10 cellular contexts compared by ENCODE assay signal in genomic region chr14:28142400-28143015, GRCh38.
DNase-seq lines count a peak whose midpoint lies in the region; TF ChIP-seq lines count a peak whose summit lies in the region.
"Had no signal": no experiment of that assay in that cellular context is flagged by ENCODE, and none has a peak within 500 bp of the region (broad histone marks: within the 10 kb centered on the region; RNA-seq: fewer than 3 reads in every experiment).

No MANE protein-coding gene starts in this region.

- DNase-seq in NCI-H2196 (lab: John Stamatoyannopoulos, UW; ENCODE audit: unreplicated experiment) = peak; percentile 25
- no peak for DNase-seq in NCI-H2196 treated with DMSO at 0.1 percent for 48 hours (lab: John Stamatoyannopoulos, UW; ENCODE audit: unreplicated experiment)
- peak; percentile 58 for DNase-seq in NCI-H345 treated with DMSO at 0.1 percent for 48 hours (lab: John Stamatoyannopoulos, UW; ENCODE audit: unreplicated experiment)
- peak; percentile 53 for DNase-seq in choroid plexus epithelial cell (ENCODE audit: low read depth)
- DNase-seq in retina = peak; percentile 15
- no peak for DNase-seq in HuH-7 (ENCODE audit: low spot score)
- no peak for DNase-seq in stimulated activated CD8-positive, alpha-beta memory T cell treated with anti-CD3 and anti-CD28 coated beads, Interleukin-4, amount 100 ng/mL, for 48 hours
- DNase-seq in activated effector memory CD4-positive, alpha-beta T cell treated with anti-CD3 and anti-CD28 coated beads, Interleukin-2, amount 50 U/mL, for 16 hours = no peak
- DNase-seq: activated T-cell treated with anti-CD3 and anti-CD28 coated beads for 4 hours; NK-92 treated with Interleukin-12 subunit alpha and Interleukin-12 subunit beta, amount 100 ng/mL, for 24 hours had no signal

- H3K4me3 ChIP-seq in choroid plexus epithelial cell (ENCODE audit: low read depth, low read length) = no peak overlapping the region

- peak; percentile 67 for TF ChIP-seq CTCF in choroid plexus epithelial cell (conservative IDR thresholded peaks at IDR 0.05; ENCODE audit: low read depth, low read length)

Comparison
In these comparisons a context has a peak if more than half of its experiments do, and no peak if none do; other contexts are left out.
1. DNase-seq: peak in NCI-H2196 (single experiment), NCI-H345 treated with DMSO at 0.1 percent for 48 hours (single experiment), choroid plexus epithelial cell (single experiment) and retina (single experiment); none in NCI-H2196 treated with DMSO at 0.1 percent for 48 hours (single experiment), HuH-7 (single experiment), stimulated activated CD8-positive, alpha-beta memory T cell treated with anti-CD3 and anti-CD28 coated beads, Interleukin-4, amount 100 ng/mL, for 48 hours (single experiment) and activated effector memory CD4-positive, alpha-beta T cell treated with anti-CD3 and anti-CD28 coated beads, Interleukin-2, amount 50 U/mL, for 16 hours (single experiment).